8 cellular contexts compared by ENCODE assay signal in genomic region chr13:21668665-21669599, GRCh38. TPM values are rescaled to one million over a fixed set of nuclear protein-coding genes. Genes with fewer than 3 reads are reported as not detected.
A peak's percentile ranks its signal among the peaks of the same experiment; 100 is the strongest.
DNase-seq lines count a peak whose midpoint lies in the region; ATAC-seq and TF ChIP-seq lines count a peak whose summit lies in the region.

No MANE protein-coding gene starts in this region.

- no peaks in the 10 kb centered on the region for H3K36me3 Mint-ChIP-seq in T-cell

- 8% methylated on average over 49 of the region's 49 CpGs for WGBS in urinary bladder

- intact Hi-C loops in cardiac septum (cut with DNase I) (no loop called here), mucosa of descending colon (cut with DNase I, micrococcal nuclease) (no loop called here)

- H3K4me3 ChIP-seq in cardiac muscle cell: peak overlapping the region; percentile 73
- H3K4me3 ChIP-seq in mucosa of descending colon: peak overlapping the region; percentile 3
- H3K4me3 ChIP-seq in urinary bladder (ENCODE audit: low read depth, low read length): peak overlapping the region; percentile 79

- POLR2A ChIA-PET in T-cell (lab: Charles Lee): interaction anchor here in 1 of 2 donors (0.6 kb wide), 1 partner anchor 65 kb away, joined by 3 read pairs; no protein-coding TSS in a partner anchor

- H3K36me3 ChIP-seq in cardiac muscle cell (no peaks in the 10 kb centered on the region), mucosa of descending colon (ENCODE audit: low read depth) (no peaks in the 10 kb centered on the region), urinary bladder (ENCODE audit: insufficient read depth) (no peaks in the 10 kb centered on the region)

- CTCF ChIA-PET in T-cell (lab: Charles Lee): interaction anchor here in 1 of 2 donors (0.6 kb wide), 1 partner anchor 31 kb away, joined by 3 read pairs; no protein-coding TSS in a partner anchor

- H3K4me1 ChIP-seq in cardiac muscle cell (ENCODE audit: low read depth) (no peaks in the 10 kb centered on the region), mucosa of descending colon (ENCODE audit: low read depth) (peaks cover 29% of the 10 kb centered on the region), urinary bladder (ENCODE audit: insufficient read depth) (no peaks in the 10 kb centered on the region)

- H3K27me3 Mint-ChIP-seq in T-cell: peaks cover 0 to 16% of the 10 kb centered on the region in 2 donors

- TF ChIP-seq CTCF in cardiac muscle cell (IDR thresholded peaks at IDR 0.05; ENCODE audit: low read depth, low read length) (no peak), mucosa of descending colon (IDR thresholded peaks at IDR 0.05) (no peak)

- peak overlapping the region; percentile 77 to 88 for H3K27ac Mint-ChIP-seq in T-cell

- H3K9me3 ChIP-seq in cardiac muscle cell (ENCODE audit: low read depth): no peaks in the 10 kb centered on the region
- no peaks in the 10 kb centered on the region for H3K9me3 ChIP-seq in mucosa of descending colon

- DNase-seq in cardiac muscle cell (ENCODE audit: low read depth in 1 of 2, low spot score in 1 of 2): peak; percentile 38 to 57
- DNase-seq in cardiac septum (ENCODE audit: low spot score): no peak
- DNase-seq in T-cell: peak in 31 of 34 experiments; percentile 22 to 60 (median 44)
- DNase-seq in dermis blood vessel endothelial cell: peak; percentile 15
- DNase-seq in mucosa of descending colon: peak; percentile 40 to 70 (median 55)
- no peak for DNase-seq in glomerular visceral epithelial cell (ENCODE audit: extremely low spot score)

- ATAC-seq in T-cell (replicated peaks in 1 of 4): peak in 2 of 4 experiments; percentile 9 to 29
- peak; percentile 16 for ATAC-seq in mucosa of descending colon
- ATAC-seq in HG03095 (IDR thresholded peaks at IDR 0.05; ENCODE audit: unreplicated experiment): no peak

- H3K4me3 Mint-ChIP-seq in T-cell: peak overlapping the region; percentile 90 to 95 (median 91)

- H3K4me1 Mint-ChIP-seq in T-cell: peaks cover 31 to 38% (median 37%) of the 10 kb centered on the region in 3 donors

- H3K27me3 ChIP-seq in cardiac muscle cell: peaks cover 53% of the 10 kb centered on the region

- no peaks in the 10 kb centered on the region for H3K9me3 Mint-ChIP-seq in T-cell

- H3K27ac ChIP-seq in cardiac muscle cell (no peak overlapping the region), urinary bladder (ENCODE audit: low read depth) (peak overlapping the region; percentile 44)

RNA-seq across cellular contexts. Expression of gene FGF9, which starts 1.9 kb away (rescaled TPM):
- total RNA-seq in cardiac muscle cell (6.5 and 8.9 TPM in 2 replicates), cardiac septum (14.3 TPM), T-cell (1 to 10 TPM; 1.2 to 3.7 (median 2.9) TPM), dermis blood vessel endothelial cell (under 0.01 TPM in 1 of 2 replicates, not detected in the other), mucosa of descending colon (1 to 10 TPM; 1.2 to 2.6 (median 2.3) TPM), urinary bladder (13.8 TPM)
- polyA plus RNA-seq in cardiac muscle cell (12.6 and 18.4 TPM in 2 replicates), urinary bladder (1.9 TPM)

Comparison
In these comparisons a context has a peak if more than half of its experiments do, and no peak if none do; other contexts are left out.
1. DNase-seq: peak in cardiac muscle cell (2 of 2), T-cell (31 of 34), dermis blood vessel endothelial cell (single experiment) and mucosa of descending colon (3 of 3); none in cardiac septum (single experiment) and glomerular visceral epithelial cell (single experiment).
2. H3K4me3 ChIP-seq: peak in every context shown above with its lines; median percentile 79 in urinary bladder; 73 in cardiac muscle cell; 3 in mucosa of descending colon.